ENCODE assay signal across 29 cellular contexts in genomic region chr9:18923671-18924430, GRCh38.
"Had no signal": no experiment of that assay in that cellular context is flagged by ENCODE, and none has a peak within 500 bp of the region (broad histone marks: within the 10 kb centered on the region; RNA-seq: fewer than 3 reads in every experiment).

No MANE protein-coding gene starts in this region.

- H3K9me3 ChIP-seq: stomach, suprapubic skin, testis, thoracic aorta, thyroid gland, tibial artery, tibial nerve, transverse colon, upper lobe of left lung, upper lobe of right lung, uterus, vagina had no signal

- H3K36me3 ChIP-seq: stomach, suprapubic skin, thoracic aorta, thyroid gland, tibial artery, tibial nerve, transverse colon, upper lobe of left lung, upper lobe of right lung, uterus, vagina had no signal

- H3K36me3 Mint-ChIP-seq: stimulated activated effector memory CD8-positive, alpha-beta T cell treated with anti-CD3 and anti-CD28 coated beads, Interleukin-12 subunit alpha, Interleukin-12 subunit beta, amount 100 ng/mL, for 72 hours; stimulated activated memory B cell treated with anti-CD40 and anti-IgM and Interleukin-4, amounts not matched to agents 10 μg/mL and 1 μg/mL and 100 μg/mL, for 72 hours; stimulated activated naive B cell treated with anti-CD40 and anti-IgM and Interleukin-4, amounts not matched to agents 10 μg/mL and 1 μg/mL and 100 μg/mL, for 72 hours; type B pancreatic cell had no signal

- DNase-seq: stimulated activated CD4-positive, alpha-beta T cell treated with anti-CD3 and anti-CD28 coated beads, Interleukin-2, amount 100 ng/mL, for 48 hours; stimulated activated CD4-positive, alpha-beta T cell treated with anti-CD3 and anti-CD28 coated beads, Interleukin-4, amount 100 ng/mL, for 1 hour; stimulated activated CD4-positive, alpha-beta T cell treated with anti-CD3 and anti-CD28 coated beads, Interleukin-4, amount 100 ng/mL, for 24 hours; stimulated activated CD4-positive, alpha-beta T cell treated with anti-CD3 and anti-CD28 coated beads, Interleukin-4, amount 100 ng/mL, for 4 hours; stimulated activated CD8-positive, alpha-beta memory T cell treated with anti-CD3 and anti-CD28 coated beads, Interleukin-4, amount 100 ng/mL, for 48 hours; stimulated activated naive B cell treated with anti-CD40 and anti-IgM and Interleukin-4, amounts not matched to agents 10 μg/mL and 1 μg/mL and 100 μg/mL, for 72 hours; stimulated activated naive CD4-positive, alpha-beta T cell; stimulated activated naive CD4-positive, alpha-beta T cell treated with Interleukin-2 at 50 U/mL for 16 hours; stimulated activated naive CD8-positive, alpha-beta T cell treated with anti-CD3 and anti-CD28 coated beads, Interleukin-15, amount 100 ng/mL, for 72 hours; stimulated activated naive CD8-positive, alpha-beta T cell treated with anti-CD3 and anti-CD28 coated beads, Interleukin-15, Interleukin-2, amounts not matched to agents 100 U/mL and 50 U/mL, for 24 hours; stomach; substantia nigra; testis; thyroid gland; tibial artery; transverse colon; trophoblast cell; upper lobe of left lung; upper lobe of right lung; uterus had no signal

- H3K27ac Mint-ChIP-seq: stimulated activated effector memory CD8-positive, alpha-beta T cell treated with anti-CD3 and anti-CD28 coated beads, Interleukin-12 subunit alpha, Interleukin-12 subunit beta, amount 100 ng/mL, for 72 hours; stimulated activated memory B cell treated with anti-CD40 and anti-IgM and Interleukin-4, amounts not matched to agents 10 μg/mL and 1 μg/mL and 100 μg/mL, for 72 hours; stimulated activated naive B cell treated with anti-CD40 and anti-IgM and Interleukin-4, amounts not matched to agents 10 μg/mL and 1 μg/mL and 100 μg/mL, for 72 hours; stimulated activated naive CD8-positive, alpha-beta T cell treated with anti-CD3 and anti-CD28 coated beads, Interleukin-15, amount 100 ng/mL, for 72 hours; stimulated activated naive CD8-positive, alpha-beta T cell treated with anti-CD3 and anti-CD28 coated beads, Interleukin-15, Interleukin-2, amounts not matched to agents 100 ng/mL and 50 ng/mL, for 24 hours; type B pancreatic cell had no signal

- H3K4me3 ChIP-seq: stomach, suprapubic skin, testis, thoracic aorta, thyroid gland, tibial artery, tibial nerve, transverse colon, upper lobe of left lung, upper lobe of right lung, uterus, vagina had no signal

- H3K4me3 Mint-ChIP-seq: stimulated activated effector memory CD8-positive, alpha-beta T cell treated with anti-CD3 and anti-CD28 coated beads, Interleukin-12 subunit alpha, Interleukin-12 subunit beta, amount 100 ng/mL, for 72 hours; stimulated activated memory B cell treated with anti-CD40 and anti-IgM and Interleukin-4, amounts not matched to agents 10 μg/mL and 1 μg/mL and 100 μg/mL, for 72 hours; stimulated activated naive B cell treated with anti-CD40 and anti-IgM and Interleukin-4, amounts not matched to agents 10 μg/mL and 1 μg/mL and 100 μg/mL, for 72 hours; stimulated activated naive CD8-positive, alpha-beta T cell treated with anti-CD3 and anti-CD28 coated beads, Interleukin-15, amount 100 ng/mL, for 72 hours; stimulated activated naive CD8-positive, alpha-beta T cell treated with anti-CD3 and anti-CD28 coated beads, Interleukin-15, Interleukin-2, amounts not matched to agents 100 ng/mL and 50 ng/mL, for 24 hours; type B pancreatic cell had no signal

- H3K27me3 ChIP-seq: stomach, suprapubic skin, testis, thyroid gland, tibial artery, tibial nerve, transverse colon, upper lobe of left lung, upper lobe of right lung, uterus, vagina had no signal

- H3K27ac ChIP-seq: stomach, suprapubic skin, testis, thyroid gland, tibial artery, tibial nerve, transverse colon, upper lobe of left lung, upper lobe of right lung, uterus, vagina had no signal

- H3K27me3 Mint-ChIP-seq: stimulated activated memory B cell treated with anti-CD40 and anti-IgM and Interleukin-4, amounts not matched to agents 10 μg/mL and 1 μg/mL and 100 μg/mL, for 72 hours; stimulated activated naive CD8-positive, alpha-beta T cell treated with anti-CD3 and anti-CD28 coated beads, Interleukin-15, amount 100 ng/mL, for 72 hours; stimulated activated naive CD8-positive, alpha-beta T cell treated with anti-CD3 and anti-CD28 coated beads, Interleukin-15, Interleukin-2, amounts not matched to agents 100 ng/mL and 50 ng/mL, for 24 hours; type B pancreatic cell had no signal

- H3K4me1 ChIP-seq: testis, upper lobe of left lung, upper lobe of right lung had no signal

- H3K9me3 Mint-ChIP-seq: stimulated activated effector memory CD8-positive, alpha-beta T cell treated with anti-CD3 and anti-CD28 coated beads, Interleukin-12 subunit alpha, Interleukin-12 subunit beta, amount 100 ng/mL, for 72 hours; stimulated activated memory B cell treated with anti-CD40 and anti-IgM and Interleukin-4, amounts not matched to agents 10 μg/mL and 1 μg/mL and 100 μg/mL, for 72 hours; stimulated activated naive CD8-positive, alpha-beta T cell treated with anti-CD3 and anti-CD28 coated beads, Interleukin-15, amount 100 ng/mL, for 72 hours; stimulated activated naive CD8-positive, alpha-beta T cell treated with anti-CD3 and anti-CD28 coated beads, Interleukin-15, Interleukin-2, amounts not matched to agents 100 ng/mL and 50 ng/mL, for 24 hours; type B pancreatic cell had no signal

- H3K4me1 Mint-ChIP-seq: stimulated activated effector memory CD8-positive, alpha-beta T cell treated with anti-CD3 and anti-CD28 coated beads, Interleukin-12 subunit alpha, Interleukin-12 subunit beta, amount 100 ng/mL, for 72 hours; stimulated activated memory B cell treated with anti-CD40 and anti-IgM and Interleukin-4, amounts not matched to agents 10 μg/mL and 1 μg/mL and 100 μg/mL, for 72 hours; stimulated activated naive B cell treated with anti-CD40 and anti-IgM and Interleukin-4, amounts not matched to agents 10 μg/mL and 1 μg/mL and 100 μg/mL, for 72 hours; stimulated activated naive CD8-positive, alpha-beta T cell treated with anti-CD3 and anti-CD28 coated beads, Interleukin-15, amount 100 ng/mL, for 72 hours had no signal

- ATAC-seq: stimulated activated memory B cell treated with anti-CD40 and anti-IgM and Interleukin-4, amounts not matched to agents 10 μg/mL and 1 μg/mL and 100 μg/mL, for 72 hours; stimulated activated naive B cell treated with anti-CD40 and anti-IgM and Interleukin-4, amounts not matched to agents 10 μg/mL and 1 μg/mL and 100 μg/mL, for 72 hours; stimulated activated naive CD8-positive, alpha-beta T cell treated with anti-CD3 and anti-CD28 coated beads, Interleukin-15, amount 100 ng/mL, for 72 hours; stimulated activated naive CD8-positive, alpha-beta T cell treated with anti-CD3 and anti-CD28 coated beads, Interleukin-15, Interleukin-2, amounts not matched to agents 100 U/mL and 50 U/mL, for 24 hours; upper lobe of right lung had no signal

- FAIRE-seq: urothelium cell line had no signal
